24 cellular contexts compared by ENCODE assay signal in genomic region chr6:98310408-98310807, GRCh38.
"Had no signal": no experiment of that assay in that cellular context is flagged by ENCODE, and none has a peak within 500 bp of the region (broad histone marks: within the 10 kb centered on the region; RNA-seq: fewer than 3 reads in every experiment).

No MANE protein-coding gene starts in this region.

- H3K27me3 ChIP-seq: esophagus squamous epithelium, gastrocnemius medialis, heart right ventricle, left lung had no signal

- H3K27me3 Mint-ChIP-seq: dendritic cell treated with granulocyte-macrophage colony-stimulating factor and Interleukin-4, amounts not matched to agents 40 ng/mL and 50 ng/mL, for 4 days; effector memory CD8-positive, alpha-beta T cell; memory B cell had no signal

- H3K4me3 Mint-ChIP-seq: dendritic cell treated with granulocyte-macrophage colony-stimulating factor and Interleukin-4, amounts not matched to agents 40 ng/mL and 50 ng/mL, for 4 days; effector memory CD8-positive, alpha-beta T cell; endodermal cell; memory B cell had no signal

- H3K36me3 ChIP-seq: esophagus squamous epithelium, gastrocnemius medialis, heart right ventricle, left lung had no signal

- ATAC-seq: effector memory CD8-positive, alpha-beta T cell; esophagus mucosa; gastrocnemius medialis; heart right ventricle; left cardiac atrium; left lung; left ventricle myocardium superior had no signal

- H3K27ac ChIP-seq: coronary artery, epithelial cell of prostate, esophagus squamous epithelium, gastrocnemius medialis, heart right ventricle, left lung had no signal

- H3K4me1 ChIP-seq: esophagus squamous epithelium, gastrocnemius medialis, heart right ventricle, left lung had no signal

- H3K36me3 Mint-ChIP-seq: memory B cell had no signal

- H3K4me1 Mint-ChIP-seq: memory B cell had no signal

- H3K4me3 ChIP-seq: coronary artery, esophagus squamous epithelium, gastrocnemius medialis, heart right ventricle, left lung, lung had no signal

- H3K9me3 Mint-ChIP-seq: endodermal cell had no signal

- DNase-seq: cerebellar nuclear complex; effector CD8-positive, alpha-beta T cell; effector memory CD8-positive, alpha-beta T cell; endodermal cell; erythroblast; esophagus squamous epithelium; foreskin fibroblast; foreskin melanocyte; gastrocnemius medialis; glutamatergic neuron; head of caudate nucleus; heart right ventricle; hippocampal formation; left cardiac atrium; left lung; left ventricle myocardium superior; mammary epithelial cell; midbrain had no signal

- H3K27ac Mint-ChIP-seq: dendritic cell treated with granulocyte-macrophage colony-stimulating factor and Interleukin-4, amounts not matched to agents 40 ng/mL and 50 ng/mL, for 4 days; effector memory CD8-positive, alpha-beta T cell; endodermal cell; memory B cell had no signal

- H3K9me3 ChIP-seq: esophagus squamous epithelium, gastrocnemius medialis, left lung had no signal
